ENCODE assay signal across 15 cellular contexts in genomic region chr15:70234256-70234965, GRCh38.
A peak's percentile ranks its signal among the peaks of the same experiment; 100 is the strongest.
DNase-seq lines count a peak whose midpoint lies in the region; ATAC-seq and TF ChIP-seq lines count a peak whose summit lies in the region.
"Had no signal": no experiment of that assay in that cellular context is flagged by ENCODE, and none has a peak within 500 bp of the region (broad histone marks: within the 10 kb centered on the region; RNA-seq: fewer than 3 reads in every experiment).

No MANE protein-coding gene starts in this region.

- H3K27ac Mint-ChIP-seq in activated T-helper 17 cell treated with anti-CD3 and anti-CD28 coated beads, Interleukin-2, amount 50 U/mL, for 72 hours, result no peak overlapping the region
- H3K27ac Mint-ChIP-seq: CD8-positive, alpha-beta memory T cell; progenitor cell of endocrine pancreas had no signal

- H3K9me3 ChIP-seq in A673 (ENCODE audit: low read depth, low read length, poor library complexity, severe bottlenecking), result peaks cover 8% of the 10 kb centered on the region
- H3K9me3 ChIP-seq: thyroid gland had no signal

- intact Hi-C loops in A673 (cut with micrococcal nuclease; ENCODE audit: unreplicated experiment), result no loop called here

- no peaks in the 10 kb centered on the region for H3K36me3 Mint-ChIP-seq in activated T-helper 17 cell treated with anti-CD3 and anti-CD28 coated beads, Interleukin-2, amount 50 U/mL, for 72 hours (ENCODE audit: low read depth)

- peaks cover 8% of the 10 kb centered on the region for H3K4me1 Mint-ChIP-seq in activated T-helper 17 cell treated with anti-CD3 and anti-CD28 coated beads, Interleukin-2, amount 50 U/mL, for 72 hours

- no peaks in the 10 kb centered on the region for H3K27me3 Mint-ChIP-seq in activated T-helper 17 cell treated with anti-CD3 and anti-CD28 coated beads, Interleukin-2, amount 50 U/mL, for 72 hours

- CTCF ChIA-PET in A673 (lab: Charles Lee), result no interaction called here

- no peak overlapping the region for H3K4me3 Mint-ChIP-seq in activated T-helper 17 cell treated with anti-CD3 and anti-CD28 coated beads, Interleukin-2, amount 50 U/mL, for 72 hours
- H3K4me3 Mint-ChIP-seq: CD8-positive, alpha-beta memory T cell had no signal

- H3K4me1 ChIP-seq in A673 (ENCODE audit: insufficient read depth, low read length, poor library complexity, severe bottlenecking), result peaks cover 9% of the 10 kb centered on the region
- H3K4me1 ChIP-seq: thyroid gland had no signal

- no peak overlapping the region for H3K27ac ChIP-seq in A673 (ENCODE audit: low read depth, low read length, poor library complexity, severe bottlenecking)
- H3K27ac ChIP-seq: thyroid gland had no signal

- POLR2A ChIA-PET in A673 (lab: Charles Lee; ENCODE audit: low non-redundant PET), result no interaction called here

- peak; percentile 96 for DNase-seq in AG10803 (ENCODE audit: low read depth)
- DNase-seq in H4 (ENCODE audit: low spot score), result peak; percentile 25
- DNase-seq in iris pigment epithelial cell (ENCODE audit: low read depth), result peak; percentile 79
- no peak for DNase-seq in stimulated activated CD4-positive, alpha-beta T cell treated with anti-CD3 and anti-CD28 coated beads, Interleukin-1b, Interleukin-23, amount 100 ng/mL, for 48 hours
- DNase-seq in NCI-H1694 treated with DMSO at 0.1 percent for 48 hours (lab: John Stamatoyannopoulos, UW), result no peak
- DNase-seq in RPMI8226, result no peak
- no peak for DNase-seq in A673 (ENCODE audit: low spot score)
- DNase-seq: activated CD8-positive, alpha-beta memory T cell treated with anti-CD3 and anti-CD28 coated beads, Interleukin-2, amount 50 U/mL, for 4 hours; CD8-positive, alpha-beta memory T cell; NCI-H1105 treated with DMSO at 0.1 percent for 48 hours; NK-92 treated with Interleukin-12 subunit alpha and Interleukin-12 subunit beta, amount 100 ng/mL, for 24 hours; SW 1271; thyroid gland had no signal

- peaks cover 16% of the 10 kb centered on the region for H3K9me3 Mint-ChIP-seq in activated T-helper 17 cell treated with anti-CD3 and anti-CD28 coated beads, Interleukin-2, amount 50 U/mL, for 72 hours

- no peaks in the 10 kb centered on the region for H3K36me3 ChIP-seq in A673 (ENCODE audit: insufficient read depth, low read length, poor library complexity, severe bottlenecking)
- H3K36me3 ChIP-seq: thyroid gland had no signal

- ATAC-seq in activated T-helper 17 cell treated with anti-CD3 and anti-CD28 coated beads, Interleukin-2, amount 50 U/mL, for 72 hours (replicated peaks), result peak; percentile 53

- no TSS peak for BruUV-seq in A673 (replicated peaks; lab: Mats Ljungman, UMichigan)

- no peak for TF ChIP-seq CTCF in AG10803 (conservative IDR thresholded peaks at IDR 0.05; ENCODE audit: low read length)
- TF ChIP-seq CTCF in A673 (conservative IDR thresholded peaks at IDR 0.05; ENCODE audit: low read depth, low read length), result no peak

- H3K4me3 ChIP-seq in AG10803 (ENCODE audit: low read length) (no peak overlapping the region), A673 (ENCODE audit: low read depth, low read length, poor library complexity, severe bottlenecking) (no peak overlapping the region)
- H3K4me3 ChIP-seq: thyroid gland had no signal

- no peaks in the 10 kb centered on the region for H3K27me3 ChIP-seq in A673 (replicated peaks; ENCODE audit: insufficient read depth, low read depth, low read length, poor library complexity)
- H3K27me3 ChIP-seq: thyroid gland had no signal

Comparison
In these comparisons a context has a peak if more than half of its experiments do, and no peak if none do; other contexts are left out.
1. DNase-seq: peak in AG10803 (single experiment), H4 (single experiment) and iris pigment epithelial cell (single experiment); none in stimulated activated CD4-positive, alpha-beta T cell treated with anti-CD3 and anti-CD28 coated beads, Interleukin-1b, Interleukin-23, amount 100 ng/mL, for 48 hours (single experiment), NCI-H1694 treated with DMSO at 0.1 percent for 48 hours (single experiment), RPMI8226 (single experiment) and A673 (single experiment).